Comparison of ENCODE assay signal across 8 cellular contexts in genomic region chr15:40382580-40383456, GRCh38. TPM values are rescaled to one million over a fixed set of nuclear protein-coding genes. Genes with fewer than 3 reads are reported as not detected.
DNase-seq lines count a peak whose midpoint lies in the region; ATAC-seq and TF ChIP-seq lines count a peak whose summit lies in the region.

KNSTRN (plus strand) TSS chr15:40382721; CDS start chr15:40382836, 115 bp downstream.

- no peaks in the 10 kb centered on the region for H3K9me3 ChIP-seq in muscle layer of colon (ENCODE audit: low read length)

- no peaks in the 10 kb centered on the region for H3K27me3 ChIP-seq in muscle layer of colon (ENCODE audit: control insufficient read depth in 1 of 2, insufficient read depth in 2 of 2, low read length in 2 of 2)

- peaks cover 12% of the 10 kb centered on the region for H3K36me3 ChIP-seq in muscle layer of colon (ENCODE audit: insufficient read depth, low read length)

- H3K9ac ChIP-seq in muscle layer of colon (ENCODE audit: low read length), result peak within 1 kb of the TSS; percentile 12

- peak within 1 kb of the TSS; percentile 73 for H3K27ac ChIP-seq in muscle layer of colon (ENCODE audit: low read depth, low read length)

- H3K4me1 ChIP-seq in muscle layer of colon (ENCODE audit: insufficient read depth, low read length), result peaks cover 12% of the 10 kb centered on the region

- peak within 1 kb of the TSS; percentile 89 to 94 for H3K4me3 ChIP-seq in muscle layer of colon (ENCODE audit: low read depth in 1 of 2, low read length in 2 of 2)

- DNase-seq in DMS53 (lab: John Stamatoyannopoulos, UW) (peak; percentile 95), KG1 (lab: John Stamatoyannopoulos, UW) (peak; percentile 85)
- peak; percentile 88 for DNase-seq in activated T-cell treated with anti-CD3 and anti-CD28 coated beads, Interleukin-2, amount 50 U/mL, for 1 hour
- DNase-seq in stimulated activated CD8-positive, alpha-beta memory T cell treated with anti-CD3 and anti-CD28 coated beads, Interleukin-7, amount 100 ng/mL, for 1 hour (ENCODE audit: low read depth in 2 of 2), result peak; percentile 81 to 86

- ATAC-seq in GM21723 (IDR thresholded peaks at IDR 0.05; ENCODE audit: unreplicated experiment), result peak; percentile 98
- ATAC-seq in esophagus mucosa, result peak; percentile 94

TF ChIP-seq in PFSK-1, 5 proteins besides CTCF, POLR2A, EP300 and RAD21:
- TF ChIP-seq POLR2AphosphoS5 (IDR thresholded peaks at IDR 0.05; ENCODE audit: low read depth, low read length) (peak; percentile 80), TAF1 (IDR thresholded peaks at IDR 0.05; ENCODE audit: borderline replicate concordance, insufficient read depth, low read length) (peak; percentile 81; the same call in 1 of the 2 replicates), FOXP2 (optimal IDR thresholded peaks at IDR 0.05; ENCODE audit: borderline replicate concordance, extremely low read depth, extremely low read length, insufficient read depth) (peak; percentile 64), SIN3A (IDR thresholded peaks at IDR 0.05; ENCODE audit: borderline replicate concordance, insufficient read depth, low read length) (peak; percentile 71; the same call in 1 of the 2 replicates), REST (IDR thresholded peaks at IDR 0.05; ENCODE audit: insufficient read depth in 1 of 2, low read depth in 2 of 2, low read length in 2 of 2) (peak in 1 of 2 experiments; percentile 13; a peak in 1 of 4 replicates)
TF ChIP-seq in PFSK-1: peak in this region for 5.

RNA-seq across cellular contexts. Expression of gene KNSTRN, which starts in this region (rescaled TPM):
- polyA plus RNA-seq in PFSK-1 (2012; ENCODE audit: insufficient read length, low read depth), result 41.4 TPM
- 13.8 TPM for total RNA-seq in esophagus mucosa

Comparison
In these comparisons a context has a peak if more than half of its experiments do, and no peak if none do; other contexts are left out.
1. Peak in every context shown above with its lines: DNase-seq, ATAC-seq, H3K4me3 ChIP-seq and H3K27ac ChIP-seq.